ENCODE assay signal across 10 cellular contexts in the genomic region with DNA sequence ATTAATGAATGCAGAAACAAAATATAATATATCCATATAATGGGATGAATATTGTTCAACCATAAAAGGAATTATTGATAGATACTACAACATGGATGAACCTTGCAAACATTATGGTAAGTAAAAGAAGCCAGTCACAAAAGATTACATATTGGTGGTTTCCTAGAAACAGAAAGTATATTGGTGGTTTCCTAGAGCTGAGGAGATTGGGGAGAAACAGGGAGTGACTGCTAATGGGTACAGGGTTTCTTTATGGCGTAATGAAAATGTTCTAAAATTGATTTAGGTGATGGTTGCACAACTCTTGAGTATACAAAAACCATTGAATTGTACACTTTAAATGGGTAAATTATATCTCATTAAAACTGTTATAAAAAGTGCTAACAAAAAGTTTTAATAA. TPM values are rescaled to one million over a fixed set of nuclear protein-coding genes. Genes with fewer than 3 reads are reported as not detected.
"Had no signal": no experiment of that assay in that cellular context is flagged by ENCODE, and none has a peak within 500 bp of the region (broad histone marks: within the 10 kb centered on the region; RNA-seq: fewer than 3 reads in every experiment).

No MANE protein-coding gene starts in this region.

RNA-seq across cellular contexts. Expression of gene GJA8, which starts 40.0 kb away (rescaled TPM):
- total RNA-seq: LHCN-M2; MCF 10A; NCI-H460; PC-3; Peyer's patch; Right ventricle myocardium inferior; SJCRH30; SK-MEL-5; T-cell; T-helper 1 cell treated with Interleukin-12 subunit alpha and Interleukin-12 subunit beta and Interleukin-4 antibody, amounts not matched to agents 30 ng/mL and 1 ng/mL, for 36 hours had no signal
